ENCODE assay signal across 22 cellular contexts in the genomic region with DNA sequence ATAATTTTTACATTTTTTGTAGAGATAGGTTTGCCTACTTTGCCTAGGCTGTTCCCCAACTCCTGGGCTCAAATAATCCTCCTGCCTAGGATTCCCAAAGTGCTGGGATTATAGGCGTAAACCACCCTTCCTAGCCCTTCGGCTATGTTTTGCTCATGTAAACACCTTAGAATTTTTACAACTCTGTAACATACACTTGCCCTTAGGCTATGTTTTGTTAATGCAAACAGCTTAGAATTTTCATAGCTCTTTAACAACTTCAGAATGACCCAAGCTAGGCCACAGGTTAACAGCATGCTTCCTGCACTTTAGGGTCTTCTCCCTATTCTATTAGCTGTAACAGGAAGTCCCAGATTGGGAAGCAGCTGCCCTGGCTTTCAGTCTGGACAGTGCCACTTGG.
"Had no signal": no experiment of that assay in that cellular context is flagged by ENCODE, and none has a peak within 500 bp of the region (broad histone marks: within the 10 kb centered on the region; RNA-seq: fewer than 3 reads in every experiment).

No MANE protein-coding gene starts in this region.

- H3K4me1 ChIP-seq: heart left ventricle, lower lobe of right lung, upper lobe of right lung had no signal

- H3K9me3 ChIP-seq: heart left ventricle, lower lobe of right lung, spleen, thoracic aorta, upper lobe of right lung had no signal

- H3K4me3 ChIP-seq: coronary artery, heart left ventricle, lower lobe of right lung, spleen, thoracic aorta, upper lobe of right lung had no signal

- H3K27ac ChIP-seq: coronary artery, epithelial cell of prostate, heart left ventricle, lower lobe of right lung, spleen, thoracic aorta, upper lobe of right lung had no signal

- H3K27me3 ChIP-seq: spleen, upper lobe of right lung had no signal

- ATAC-seq: heart left ventricle; left cardiac atrium; lower lobe of right lung; naive thymus-derived CD4-positive, alpha-beta T cell; upper lobe of right lung had no signal

- DNase-seq: activated CD4-positive, alpha-beta memory T cell treated with anti-CD3 and anti-CD28 coated beads for 36 hours; activated CD4-positive, alpha-beta T cell treated with anti-CD3 and anti-CD28 coated beads for 4 hours; activated CD4-positive, CD25-positive, alpha-beta regulatory T cell; activated naive CD4-positive, alpha-beta T cell treated with Interleukin-2 at 50 U/mL for 16 hours; activated naive CD8-positive, alpha-beta T cell treated with anti-CD3 and anti-CD28 coated beads for 36 hours; activated T-cell treated with anti-CD3 and anti-CD28 coated beads, Interleukin-2, amount 50 U/mL, for 48 hours; amniotic stem cell; cerebellar nuclear complex; heart left ventricle; islet precursor cell; left cardiac atrium; lower lobe of right lung; naive thymus-derived CD4-positive, alpha-beta T cell; retina; spleen; stimulated activated CD4-positive, alpha-beta T cell treated with anti-CD3 and anti-CD28 coated beads, Interleukin-4, amount 100 ng/mL, for 24 hours; stimulated activated naive CD4-positive, alpha-beta T cell treated with Interleukin-2 at 50 U/mL for 16 hours; T-helper 9 cell; upper lobe of right lung had no signal

- H3K36me3 ChIP-seq: upper lobe of right lung had no signal
